10 cellular contexts compared by ENCODE assay signal in genomic region chr10:125037145-125037544, GRCh38.
DNase-seq lines count a peak whose midpoint lies in the region; ATAC-seq and TF ChIP-seq lines count a peak whose summit lies in the region.
"Had no signal": no experiment of that assay in that cellular context is flagged by ENCODE, and none has a peak within 500 bp of the region (broad histone marks: within the 10 kb centered on the region; RNA-seq: fewer than 3 reads in every experiment).

No MANE protein-coding gene starts in this region.

- peaks cover 76% of the 10 kb centered on the region for H3K4me1 ChIP-seq in A673 (ENCODE audit: insufficient read depth, low read length, poor library complexity, severe bottlenecking)
- peaks cover 49% of the 10 kb centered on the region for H3K4me1 ChIP-seq in HUES6 (ENCODE audit: control insufficient read depth, insufficient read depth, low read length)

- H3K36me3 ChIP-seq in A673 (ENCODE audit: insufficient read depth, low read length, poor library complexity, severe bottlenecking) (no peaks in the 10 kb centered on the region), HUES6 (ENCODE audit: control insufficient read depth, insufficient read depth, low read length) (peaks cover 56% of the 10 kb centered on the region)

- CTCF ChIA-PET in A673 (lab: Charles Lee) (interaction anchor here (1.6 kb wide), 1 partner anchor 11 kb away, joined by 4 read pairs; no protein-coding TSS in a partner anchor), MCF 10A (lab: Yijun Ruan, JAX) (interaction anchor here (0.5 to 6.1 kb wide), 5 partner anchors 11 to 348 kb away, joined by 4 to 40 read pairs (median 4); no protein-coding TSS in a partner anchor)

- H3K4me1 Mint-ChIP-seq in MCF 10A (ENCODE audit: insufficient read depth, unreplicated experiment): peaks cover 41% of the 10 kb centered on the region
- H3K4me1 Mint-ChIP-seq: activated CD4-positive, alpha-beta T cell treated with anti-CD3 and anti-CD28 coated beads, Interleukin-2, amount 10 ng/mL, durations not matched to agents 24 days and 14 days; B cell had no signal

- DNase-seq in A673 (ENCODE audit: low spot score): peak; percentile 70
- DNase-seq in MCF 10A (ENCODE audit: unreplicated experiment): peak; percentile 95
- DNase-seq in kidney tubule cell (ENCODE audit: low spot score): peak; percentile 89
- DNase-seq in stimulated activated naive CD8-positive, alpha-beta T cell treated with anti-CD3 and anti-CD28 coated beads, Interleukin-15, Interleukin-2, amounts not matched to agents 100 U/mL and 50 U/mL, for 24 hours: no peak
- no peak for DNase-seq in retina
- DNase-seq: activated CD4-positive, alpha-beta T cell treated with anti-CD3 and anti-CD28 coated beads, Interleukin-2, amount 10 ng/mL, durations not matched to agents 24 days and 14 days had no signal

- no peaks in the 10 kb centered on the region for H3K9me3 Mint-ChIP-seq in MCF 10A (ENCODE audit: unreplicated experiment)
- H3K9me3 Mint-ChIP-seq: activated CD4-positive, alpha-beta T cell treated with anti-CD3 and anti-CD28 coated beads, Interleukin-2, amount 10 ng/mL, durations not matched to agents 24 days and 14 days had no signal

- peaks cover 37% of the 10 kb centered on the region for H3K36me3 Mint-ChIP-seq in MCF 10A (ENCODE audit: insufficient read depth, unreplicated experiment)

- no peak overlapping the region for H3K4me3 ChIP-seq in A673 (ENCODE audit: low read depth, low read length, poor library complexity, severe bottlenecking)
- no peak overlapping the region for H3K4me3 ChIP-seq in HUES6 (ENCODE audit: low read depth, low read length)

- H3K9ac ChIP-seq in HUES6 (ENCODE audit: low read length): no peak overlapping the region

- POLR2A ChIA-PET in A673 (lab: Charles Lee; ENCODE audit: low non-redundant PET): no interaction called here
- POLR2A ChIA-PET in MCF 10A (lab: Yijun Ruan, JAX): interaction anchor here (0.7 to 1.3 kb wide), 8 partner anchors 9 to 846 kb away, joined by 3 to 8 read pairs (median 3); no protein-coding TSS in a partner anchor

- peak overlapping the region; percentile 91 for H3K27ac Mint-ChIP-seq in MCF 10A (ENCODE audit: low read depth, unreplicated experiment)
- H3K27ac Mint-ChIP-seq: activated CD4-positive, alpha-beta T cell treated with anti-CD3 and anti-CD28 coated beads, Interleukin-2, amount 10 ng/mL, durations not matched to agents 24 days and 14 days; B cell had no signal

- peak overlapping the region; percentile 12 for H3K4me3 Mint-ChIP-seq in MCF 10A (ENCODE audit: unreplicated experiment)
- H3K4me3 Mint-ChIP-seq: activated CD4-positive, alpha-beta T cell treated with anti-CD3 and anti-CD28 coated beads, Interleukin-2, amount 10 ng/mL, durations not matched to agents 24 days and 14 days; B cell had no signal

- no peak for ATAC-seq in stimulated activated naive CD8-positive, alpha-beta T cell treated with anti-CD3 and anti-CD28 coated beads, Interleukin-15, Interleukin-2, amounts not matched to agents 100 U/mL and 50 U/mL, for 24 hours
- ATAC-seq in HG03280 (IDR thresholded peaks at IDR 0.05; ENCODE audit: unreplicated experiment): no peak
- ATAC-seq in HG02938 (IDR thresholded peaks at IDR 0.05; ENCODE audit: unreplicated experiment): no peak

- H3K27me3 ChIP-seq in A673 (replicated peaks; ENCODE audit: insufficient read depth, low read depth, low read length, poor library complexity) (no peaks in the 10 kb centered on the region), HUES6 (ENCODE audit: control insufficient read depth, insufficient read depth, low read length) (no peaks in the 10 kb centered on the region)

- intact Hi-C loops in A673 (cut with micrococcal nuclease; ENCODE audit: unreplicated experiment): loop anchor here (5.0 kb wide), 1 partner anchor 590 kb away; no protein-coding TSS in a partner anchor
- intact Hi-C loops in MCF 10A (cut with micrococcal nuclease): no loop called here

- H3K9me3 ChIP-seq in A673 (ENCODE audit: low read depth, low read length, poor library complexity, severe bottlenecking) (no peaks in the 10 kb centered on the region), HUES6 (ENCODE audit: control insufficient read depth, insufficient read depth, low read depth, low read length) (no peaks in the 10 kb centered on the region)

- no peaks in the 10 kb centered on the region for H3K27me3 Mint-ChIP-seq in MCF 10A (ENCODE audit: insufficient read depth, unreplicated experiment)

- H3K27ac ChIP-seq in A673 (ENCODE audit: low read depth, low read length, poor library complexity, severe bottlenecking) (peak overlapping the region; percentile 83), HUES6 (ENCODE audit: low read depth, low read length) (peak overlapping the region; percentile 73)

- no peak for TF ChIP-seq CTCF in A673 (conservative IDR thresholded peaks at IDR 0.05; ENCODE audit: low read depth, low read length)
- no peak for TF ChIP-seq CTCF in MCF 10A (IDR thresholded peaks at IDR 0.05; ENCODE audit: unreplicated experiment)

- BruUV-seq in A673 (replicated peaks; lab: Mats Ljungman, UMichigan): TSS peak; percentile 19
- no TSS peak for BruUV-seq in MCF 10A (replicated peaks; lab: Mats Ljungman, UMichigan)

Comparison
In these comparisons a context has a peak if more than half of its experiments do, and no peak if none do; other contexts are left out.
1. DNase-seq: peak in A673 (single experiment), MCF 10A (single experiment) and kidney tubule cell (single experiment); none in stimulated activated naive CD8-positive, alpha-beta T cell treated with anti-CD3 and anti-CD28 coated beads, Interleukin-15, Interleukin-2, amounts not matched to agents 100 U/mL and 50 U/mL, for 24 hours (single experiment) and retina (single experiment).